29 cellular contexts compared by ENCODE assay signal in the genomic region with DNA sequence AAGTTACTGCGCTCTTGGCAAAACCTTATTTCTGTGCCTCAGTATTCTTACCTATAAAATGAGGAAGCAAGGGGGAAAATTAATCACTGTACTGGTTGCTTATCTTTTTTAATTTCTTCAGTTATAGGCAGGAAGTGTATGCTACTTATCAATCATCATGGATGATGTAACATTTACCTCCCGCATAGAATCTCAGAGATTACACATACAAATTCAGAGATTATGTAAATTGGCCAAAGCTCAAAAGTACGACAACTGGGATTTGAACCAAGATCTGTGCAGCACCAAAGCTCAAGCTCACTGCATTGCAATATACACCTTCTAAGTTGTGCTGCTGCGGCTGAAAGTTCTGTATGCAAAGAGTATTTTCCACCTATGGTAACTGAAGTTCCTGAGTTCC.
DNase-seq lines count a peak whose midpoint lies in the region; ATAC-seq and TF ChIP-seq lines count a peak whose summit lies in the region.
"Had no signal": no experiment of that assay in that cellular context is flagged by ENCODE, and none has a peak within 500 bp of the region (broad histone marks: within the 10 kb centered on the region; RNA-seq: fewer than 3 reads in every experiment).

No MANE protein-coding gene starts in this region.

- CTCF ChIA-PET in Calu3 (lab: Charles Lee), result interaction anchor here (0.8 to 1.4 kb wide), 3 partner anchors 10 to 143 kb away, joined by 3 to 5 read pairs (median 4); no protein-coding TSS in a partner anchor

- H3K9me3 ChIP-seq in OCI-LY3 (ENCODE audit: insufficient read depth, low read length) (no peaks in the 10 kb centered on the region), transverse colon (no peaks in the 10 kb centered on the region)
- H3K9me3 ChIP-seq: Caco-2, left lung, upper lobe of right lung had no signal

- 68 to 79% methylated on average over 3 to 4 of the region's 4 CpGs for WGBS in transverse colon (ENCODE audit: low coverage in 1 of 2), 2 donors

- H3K4me3 ChIP-seq in OCI-LY3 (ENCODE audit: low read length) (peak overlapping the region; percentile 8; the same call in 1 of the 2 replicates), fibroblast of the aortic adventitia (ENCODE audit: low read depth, low read length) (no peak overlapping the region), transverse colon (no peak overlapping the region)
- H3K4me3 ChIP-seq: cardiac muscle cell, coronary artery, GM12878, left lung, skin epidermis, upper lobe of right lung had no signal

- intact Hi-C loops in Calu3 (cut with micrococcal nuclease; ENCODE audit: unreplicated experiment), result loop anchor here (2.0 to 5.0 kb wide), 3 partner anchors 72 to 413 kb away; no protein-coding TSS in a partner anchor
- intact Hi-C loops in transverse colon (cut with DNase I; ENCODE audit: low total_unique reads), result loop anchor here (10.0 kb wide), 1 partner anchor 415 kb away; a partner anchor contains a TSS

- peaks cover 55% of the 10 kb centered on the region for H3K4me1 ChIP-seq in OCI-LY3 (ENCODE audit: low read length)
- peaks cover 0 to 26% (median 13%) of the 10 kb centered on the region in 4 donors for H3K4me1 ChIP-seq in transverse colon
- H3K4me1 ChIP-seq: Caco-2 had no signal

- TF ChIP-seq EP300 in transverse colon (IDR thresholded peaks at IDR 0.05; ENCODE audit: low read depth), result no peak

- peak overlapping the region; percentile 60 for H3K27ac Mint-ChIP-seq in Calu3 (ENCODE audit: unreplicated experiment)
- H3K27ac Mint-ChIP-seq: mesothelial cell of epicardium had no signal

- H3K4me2 ChIP-seq in OCI-LY3 (ENCODE audit: low read length), result peak overlapping the region; percentile 61

- H3K27me3 ChIP-seq in OCI-LY3 (ENCODE audit: low read depth, low read length) (no peaks in the 10 kb centered on the region), transverse colon (no peaks in the 10 kb centered on the region)
- H3K27me3 ChIP-seq: cardiac muscle cell, left lung, upper lobe of right lung had no signal

- no peak for ATAC-seq in GM18498 (IDR thresholded peaks at IDR 0.05; ENCODE audit: unreplicated experiment)
- ATAC-seq: effector memory CD8-positive, alpha-beta T cell; GM12878; left lung; naive thymus-derived CD8-positive, alpha-beta T cell; Right ventricle myocardium inferior; upper lobe of right lung had no signal

- H2AFZ ChIP-seq in OCI-LY3 (ENCODE audit: low read depth, low read length), result no peak overlapping the region

- H3K4me1 Mint-ChIP-seq in Calu3 (ENCODE audit: low read depth, unreplicated experiment), result peaks cover 36% of the 10 kb centered on the region
- H3K4me1 Mint-ChIP-seq: mesothelial cell of epicardium had no signal

- H3K36me3 ChIP-seq in OCI-LY3 (replicated peaks; ENCODE audit: low read depth, low read length), result no peaks in the 10 kb centered on the region
- H3K36me3 ChIP-seq in transverse colon, result no peaks in the 10 kb centered on the region
- H3K36me3 ChIP-seq: left lung, upper lobe of right lung had no signal

- H3K9me3 Mint-ChIP-seq in Calu3 (ENCODE audit: low read depth, unreplicated experiment), result no peaks in the 10 kb centered on the region
- H3K9me3 Mint-ChIP-seq: effector memory CD8-positive, alpha-beta T cell; mesothelial cell of epicardium; naive thymus-derived CD8-positive, alpha-beta T cell had no signal

- no peak overlapping the region for H3K4me3 Mint-ChIP-seq in Calu3 (ENCODE audit: low read depth, unreplicated experiment)
- H3K4me3 Mint-ChIP-seq: effector memory CD8-positive, alpha-beta T cell; mesothelial cell of epicardium; naive thymus-derived CD8-positive, alpha-beta T cell had no signal

- no TSS peak for BruUV-seq in Calu3 (replicated peaks; lab: Mats Ljungman, UMichigan)

- no peaks in the 10 kb centered on the region for H3K27me3 Mint-ChIP-seq in Calu3 (ENCODE audit: unreplicated experiment)
- H3K27me3 Mint-ChIP-seq: effector memory CD8-positive, alpha-beta T cell; naive thymus-derived CD8-positive, alpha-beta T cell had no signal

- H3K27ac ChIP-seq in OCI-LY3 (ENCODE audit: low read length) (peak overlapping the region; percentile 33; the same call in 1 of the 2 replicates), transverse colon (no peak overlapping the region)
- H3K27ac ChIP-seq: cardiac muscle cell, coronary artery, left lung, upper lobe of right lung had no signal

- TF ChIP-seq CTCF in Calu3 (IDR thresholded peaks at IDR 0.05; ENCODE audit: unreplicated experiment), result no peak
- no peak for TF ChIP-seq CTCF in OCI-LY3 (IDR thresholded peaks at IDR 0.05; ENCODE audit: low read depth, low read length)
- TF ChIP-seq CTCF in fibroblast of the aortic adventitia (IDR thresholded peaks at IDR 0.05; ENCODE audit: insufficient read depth, low read length), result no peak
- TF ChIP-seq CTCF in transverse colon (IDR thresholded peaks at IDR 0.05), result no peak

- no peaks in the 10 kb centered on the region for H4K20me1 ChIP-seq in OCI-LY3 (ENCODE audit: insufficient read depth, low read length)

- H3K9ac ChIP-seq in OCI-LY3 (ENCODE audit: low read length), result peak overlapping the region; percentile 37; the same call in 1 of the 2 replicates

- H3K36me3 Mint-ChIP-seq in Calu3 (ENCODE audit: insufficient read depth, unreplicated experiment), result peaks cover 8% of the 10 kb centered on the region
- H3K36me3 Mint-ChIP-seq: mesothelial cell of epicardium had no signal

- in situ Hi-C loops in transverse colon (cut with MboI; ENCODE audit: low pct_ligation_motif_present in 1 of 4, low pct_unique_long_range_greater_than_20kb in 1 of 4, low sequenced_read_pairs in 3 of 4), result loop anchor here in 2 of 4 donors (10.0 kb wide), 3 partner anchors 235 to 395 kb away; no protein-coding TSS in a partner anchor

- peaks cover 15% of the 10 kb centered on the region; the same call in 1 of the 2 replicates for H3K79me2 ChIP-seq in OCI-LY3 (ENCODE audit: low read length)

- peak; percentile 64 for DNase-seq in NOMO-1 treated with DMSO at 0.1 percent for 48 hours (lab: John Stamatoyannopoulos, UW; ENCODE audit: unreplicated experiment)
- no peak for DNase-seq in NOMO-1 treated with dmso at 0.1 percent for 144 hours (lab: John Stamatoyannopoulos, UW; ENCODE audit: unreplicated experiment)
- DNase-seq in Calu3, result no peak
- peak; percentile 33 for DNase-seq in fibroblast of the aortic adventitia (ENCODE audit: low read depth)
- no peak for DNase-seq in transverse colon
- DNase-seq in DMS79 treated with DMSO at 0.1 percent for 48 hours (lab: John Stamatoyannopoulos, UW), result no peak
- DNase-seq: activated CD4-positive, alpha-beta T cell treated with anti-CD3 and anti-CD28 coated beads for 1 hour; activated naive CD4-positive, alpha-beta T cell treated with Interleukin-2 at 50 U/mL for 16 hours; activated T-cell treated with anti-CD3 and anti-CD28 coated beads, Interleukin-2, amount 50 U/mL, for 1 hour; anterior cingulate cortex; Caco-2; effector memory CD8-positive, alpha-beta T cell; left lung; naive thymus-derived CD8-positive, alpha-beta T cell; NCI-H1092 treated with DMSO at 0.1 percent for 48 hours; NCI-H1930; NCI-H748 treated with DMSO at 0.1 percent for 48 hours; occipital lobe; stimulated activated CD4-positive, alpha-beta T cell treated with anti-CD3 and anti-CD28 coated beads, Interleukin-1b, Interleukin-23, amount 100 ng/mL, for 48 hours; T1000; upper lobe of right lung had no signal

- no peak for TF ChIP-seq POLR2A in transverse colon (IDR thresholded peaks at IDR 0.05)

Comparison
In these comparisons a context has a peak if more than half of its experiments do, and no peak if none do; other contexts are left out.
1. DNase-seq: peak in NOMO-1 treated with DMSO at 0.1 percent for 48 hours (single experiment) and fibroblast of the aortic adventitia (single experiment); none in NOMO-1 treated with dmso at 0.1 percent for 144 hours (single experiment), Calu3 (single experiment), transverse colon (single experiment) and DMS79 treated with DMSO at 0.1 percent for 48 hours (single experiment).